Comparison of ENCODE assay signal across 8 cellular contexts in the genomic region with DNA sequence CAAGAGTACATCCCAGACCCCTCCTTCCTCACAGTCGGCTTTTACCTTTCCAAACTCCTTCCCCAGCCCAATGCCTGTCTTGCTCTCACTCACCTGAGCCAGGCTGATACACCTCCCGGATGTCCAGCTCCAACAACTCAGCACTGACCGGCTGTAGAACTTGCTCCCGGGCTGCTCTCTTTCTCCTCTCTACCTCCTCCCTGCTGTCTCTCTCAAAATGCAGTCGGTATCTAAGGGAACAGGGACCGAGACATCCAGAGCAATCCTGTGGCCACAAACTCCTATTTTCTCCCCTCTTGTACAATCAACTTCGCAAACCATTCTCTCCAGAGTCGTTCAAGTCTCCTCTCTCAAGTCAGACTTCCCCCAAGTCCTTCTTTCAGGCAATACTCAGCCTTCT. TPM values are rescaled to one million over a fixed set of nuclear protein-coding genes. Genes with fewer than 3 reads are reported as not detected.
A peak's percentile ranks its signal among the peaks of the same experiment; 100 is the strongest.
DNase-seq lines count a peak whose midpoint lies in the region; ATAC-seq and TF ChIP-seq lines count a peak whose summit lies in the region.

No MANE protein-coding gene starts in this region.

- H3K9me3 Mint-ChIP-seq in CD8-positive, alpha-beta memory T cell, result no peaks in the 10 kb centered on the region

- H3K27ac ChIP-seq in CD8-positive, alpha-beta memory T cell (ENCODE audit: low read depth, low read length), result peak overlapping the region; percentile 98
- H3K27ac ChIP-seq in RWPE2 (ENCODE audit: poor library complexity, severe bottlenecking), result peak overlapping the region; percentile 82
- peak overlapping the region; percentile 90 for H3K27ac ChIP-seq in epithelial cell of prostate
- peak overlapping the region; percentile 93 to 98 for H3K27ac ChIP-seq in ovary

- peaks cover 0 to 4% of the 10 kb centered on the region in 2 donors for H3K27me3 Mint-ChIP-seq in CD8-positive, alpha-beta memory T cell

- H3K4me1 Mint-ChIP-seq in CD8-positive, alpha-beta memory T cell, result peaks cover 39 to 59% (median 55%) of the 10 kb centered on the region in 3 donors

- no peak for TF ChIP-seq EP300 in ovary (IDR thresholded peaks at IDR 0.05)

- H3K27ac Mint-ChIP-seq in CD8-positive, alpha-beta memory T cell, result peak overlapping the region; percentile 98 to 100 (median 100)

- peak overlapping the region; percentile 94 to 100 (median 99) for H3K4me3 Mint-ChIP-seq in CD8-positive, alpha-beta memory T cell

- no peaks in the 10 kb centered on the region for H3K9me3 ChIP-seq in CD8-positive, alpha-beta memory T cell (ENCODE audit: low read length)
- H3K9me3 ChIP-seq in RWPE2 (ENCODE audit: severe bottlenecking), result no peaks in the 10 kb centered on the region
- no peaks in the 10 kb centered on the region for H3K9me3 ChIP-seq in ovary

- TF ChIP-seq CTCF in RWPE2 (IDR thresholded peaks at IDR 0.05; ENCODE audit: poor library complexity, severe bottlenecking) (no peak), ovary (IDR thresholded peaks at IDR 0.05) (no peak)

- WGBS in ovary, 3 donors, result 22 to 26% (median 22%) methylated on average over 8 of the region's 8 CpGs

- POLR2A ChIA-PET in CD8-positive, alpha-beta memory T cell (lab: Charles Lee), result interaction anchor here (0.6 to 2.3 kb wide), 2 partner anchors 63 to 66 kb away, joined by 3 to 6 read pairs; a partner anchor contains a TSS

- no peaks in the 10 kb centered on the region for H3K27me3 ChIP-seq in CD8-positive, alpha-beta memory T cell (ENCODE audit: insufficient read depth, low read length, poor library complexity, severe bottlenecking)
- H3K27me3 ChIP-seq in RWPE2 (ENCODE audit: insufficient read depth, poor library complexity, severe bottlenecking) (no peaks in the 10 kb centered on the region), ovary (no peaks in the 10 kb centered on the region)

- peaks cover 3 to 78% (median 28%) of the 10 kb centered on the region in 3 donors for H3K36me3 Mint-ChIP-seq in CD8-positive, alpha-beta memory T cell

- no peak for ATAC-seq in RWPE2 (ENCODE audit: low read depth)
- no peak for ATAC-seq in GM21390 (IDR thresholded peaks at IDR 0.05; ENCODE audit: unreplicated experiment)

- no peak for TF ChIP-seq POLR2A in ovary (IDR thresholded peaks at IDR 0.05)

- peak overlapping the region; percentile 97 for H3K4me3 ChIP-seq in CD8-positive, alpha-beta memory T cell (ENCODE audit: low read length)
- H3K4me3 ChIP-seq in RWPE2 (ENCODE audit: severe bottlenecking), result peak overlapping the region; percentile 98
- peak overlapping the region; percentile 66 for H3K4me3 ChIP-seq in ovary

- H3K4me1 ChIP-seq in CD8-positive, alpha-beta memory T cell (ENCODE audit: insufficient read depth, low read length), result peaks cover 13% of the 10 kb centered on the region
- H3K4me1 ChIP-seq in RWPE2 (ENCODE audit: insufficient read depth, poor library complexity, severe bottlenecking) (peaks cover 6% of the 10 kb centered on the region), ovary (ENCODE audit: insufficient read depth) (peaks cover 7% of the 10 kb centered on the region)

- intact Hi-C loops in ovary (cut with DNase I), result no loop called here

- DNase-seq in CD8-positive, alpha-beta memory T cell, result no peak
- DNase-seq in RWPE2 (ENCODE audit: low spot score) (no peak), epithelial cell of prostate (ENCODE audit: low read depth, low spot score) (no peak), ovary (no peak), NCI-H524 treated with DMSO at 0.1 percent for 48 hours (lab: John Stamatoyannopoulos, UW) (no peak), NCI-H510A (lab: John Stamatoyannopoulos, UW) (no peak), NCI-H2107 (lab: John Stamatoyannopoulos, UW) (no peak)

- peaks cover 42% of the 10 kb centered on the region for H3K36me3 ChIP-seq in CD8-positive, alpha-beta memory T cell (ENCODE audit: insufficient read depth, low read length)
- H3K36me3 ChIP-seq in RWPE2 (ENCODE audit: low read depth) (peaks cover 61% of the 10 kb centered on the region), ovary (no peaks in the 10 kb centered on the region)

- CTCF ChIA-PET in CD8-positive, alpha-beta memory T cell (lab: Charles Lee), result interaction anchor here (0.6 to 7.6 kb wide), 8 partner anchors 10 to 167 kb away, joined by 3 to 35 read pairs (median 5); no protein-coding TSS in a partner anchor

RNA-seq across cellular contexts. Expression of a gene that starts 1.3 kb away (rescaled TPM):
- total RNA-seq in CD8-positive, alpha-beta memory T cell, result 100 to 1,000 TPM; 100 to 102 TPM
- polyA plus RNA-seq in CD8-positive, alpha-beta memory T cell, result 49.8 TPM
- 100 to 1,000 TPM in 4 of 7 donors, 10 to 100 TPM in 3; 42.4 to 128 (median 103) TPM for total RNA-seq in ovary
- polyA plus RNA-seq in ovary, result 10 to 100 TPM; 77.8 to 80.4 TPM

RNA-seq across cellular contexts. Expression of a gene that starts 2.1 kb away (rescaled TPM):
- 10 to 100 TPM; 28.2 to 28.9 TPM for total RNA-seq in CD8-positive, alpha-beta memory T cell
- polyA plus RNA-seq in CD8-positive, alpha-beta memory T cell, result 8.9 TPM
- total RNA-seq in ovary, result 10 to 100 TPM in 6 of 7 donors, 1 to 10 TPM in 1; 8.6 to 35.0 (median 20.9) TPM
- 10 to 100 TPM; 19.0 to 29.6 TPM for polyA plus RNA-seq in ovary

RNA-seq across cellular contexts. Expression of a gene that starts 16.3 kb away (rescaled TPM):
- total RNA-seq in CD8-positive, alpha-beta memory T cell, result 100 to 1,000 TPM; 127 to 133 TPM
- polyA plus RNA-seq in CD8-positive, alpha-beta memory T cell, result 54.0 TPM
- 10 to 100 TPM; 16.3 to 50.5 (median 36.0) TPM for total RNA-seq in ovary
- polyA plus RNA-seq in ovary, result 10 to 100 TPM; 18.8 to 60.6 TPM
